In the genomic region with DNA sequence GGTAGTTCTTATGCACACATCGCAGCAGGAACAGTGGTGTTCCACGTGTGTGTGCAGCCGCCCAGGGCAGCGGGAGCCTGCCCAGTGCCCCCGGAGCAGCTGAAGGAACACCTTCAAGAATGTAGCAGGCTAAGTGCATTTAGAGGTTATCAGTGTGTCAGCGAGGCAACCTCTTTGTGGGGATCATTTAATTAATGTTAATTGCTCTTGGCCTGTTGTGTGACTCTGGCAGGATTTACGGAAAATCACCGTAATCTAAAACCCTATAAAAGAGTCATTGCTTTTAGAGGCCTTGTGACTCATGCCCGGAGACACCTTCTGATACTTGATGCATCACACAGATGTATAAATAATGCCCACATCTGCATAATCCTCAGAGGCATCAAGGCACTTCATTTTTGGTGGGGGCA, we compare ENCODE assay signal across 1 cellular context.
TF ChIP-seq lines count a peak whose summit lies in the region.

No MANE protein-coding gene starts in this region.

TF ChIP-seq in IMR-90, 13 proteins besides CTCF, POLR2A, EP300 and RAD21:
- TF ChIP-seq BHLHE40 (IDR thresholded peaks at IDR 0.05; ENCODE audit: low read depth, low read length) (no peak), CEBPB (IDR thresholded peaks at IDR 0.05; ENCODE audit: low read depth, low read length) (no peak), MAFK (IDR thresholded peaks at IDR 0.05; ENCODE audit: low read depth, low read length) (no peak), MXI1 (IDR thresholded peaks at IDR 0.05; ENCODE audit: borderline replicate concordance, low read depth, low read length) (no peak)
- TF ChIP-seq, protein P1, sequence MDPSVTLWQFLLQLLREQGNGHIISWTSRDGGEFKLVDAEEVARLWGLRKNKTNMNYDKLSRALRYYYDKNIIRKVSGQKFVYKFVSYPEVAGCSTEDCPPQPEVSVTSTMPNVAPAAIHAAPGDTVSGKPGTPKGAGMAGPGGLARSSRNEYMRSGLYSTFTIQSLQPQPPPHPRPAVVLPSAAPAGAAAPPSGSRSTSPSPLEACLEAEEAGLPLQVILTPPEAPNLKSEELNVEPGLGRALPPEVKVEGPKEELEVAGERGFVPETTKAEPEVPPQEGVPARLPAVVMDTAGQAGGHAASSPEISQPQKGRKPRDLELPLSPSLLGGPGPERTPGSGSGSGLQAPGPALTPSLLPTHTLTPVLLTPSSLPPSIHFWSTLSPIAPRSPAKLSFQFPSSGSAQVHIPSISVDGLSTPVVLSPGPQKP (IDR thresholded peaks at IDR 0.05; ENCODE audit: borderline replicate concordance, low read depth, low read length) = no peak
